In genomic region chr16:80580109-80580832, GRCh38 we compare ENCODE assay signal across 8 cellular contexts. TPM values are rescaled to one million over a fixed set of nuclear protein-coding genes. Genes with fewer than 3 reads are reported as not detected.
A peak's percentile ranks its signal among the peaks of the same experiment; 100 is the strongest.
DNase-seq lines count a peak whose midpoint lies in the region; ATAC-seq, FAIRE-seq and TF ChIP-seq lines count a peak whose summit lies in the region.

No MANE protein-coding gene starts in this region.

- no peak overlapping the region for H2BK5ac ChIP-seq in trophoblast cell (ENCODE audit: low read depth, low read length, poor library complexity)

- peak overlapping the region; percentile 57 for H3K27ac ChIP-seq in naive thymus-derived CD4-positive, alpha-beta T cell (ENCODE audit: low read depth, low read length)
- H3K27ac ChIP-seq in trophoblast cell (ENCODE audit: low read depth, low read length) (no peak overlapping the region), pancreas (no peak overlapping the region), HepG2 (ENCODE audit: extremely low read length, insufficient read depth, low read length) (no peak overlapping the region)

- H3K9ac ChIP-seq in trophoblast cell (ENCODE audit: low read length), result no peak overlapping the region
- no peak overlapping the region for H3K9ac ChIP-seq in HepG2 (ENCODE audit: insufficient read depth, low read depth, low read length)

- POLR2A ChIA-PET in naive thymus-derived CD4-positive, alpha-beta T cell (lab: Charles Lee), result interaction anchor here (0.6 to 2.2 kb wide), 10 partner anchors 11 to 890 kb away, joined by 3 to 20 read pairs (median 3); no protein-coding TSS in a partner anchor
- POLR2A ChIA-PET in HepG2 (lab: Yijun Ruan, JAX), result no interaction called here

- in situ Hi-C loops in HepG2 (cut with HindIII; ENCODE audit: extremely low pct_ligation_motif_present, low pct_unique_long_range_greater_than_20kb), result no loop called here

- H3K23ac ChIP-seq in trophoblast cell (ENCODE audit: low read length), result no peak overlapping the region

- H3K9me3 Mint-ChIP-seq in naive thymus-derived CD4-positive, alpha-beta T cell, result peaks cover 0 to 23% (median 2%) of the 10 kb centered on the region in 11 donors

- H3K36me3 Mint-ChIP-seq in naive thymus-derived CD4-positive, alpha-beta T cell, result peaks cover 0 to 38% (median 4%) of the 10 kb centered on the region in 5 donors

- no peak overlapping the region for H2BK12ac ChIP-seq in trophoblast cell (ENCODE audit: low read length)

- no peak overlapping the region for H3K4ac ChIP-seq in trophoblast cell (ENCODE audit: low read depth, low read length)

- no peak overlapping the region for H3K14ac ChIP-seq in trophoblast cell (ENCODE audit: low read length)

- no peaks in the 10 kb centered on the region for H3K79me1 ChIP-seq in trophoblast cell (ENCODE audit: low read length)

- DNase-seq in GM19238 (ENCODE audit: insufficient read length, low spot score) (peak; percentile 59), trophoblast cell (no peak), NCI-H524 treated with DMSO at 0.1 percent for 48 hours (lab: John Stamatoyannopoulos, UW) (no peak), pancreas (no peak), HepG2 (ENCODE audit: low spot score) (no peak)
- DNase-seq in activated CD8-positive, alpha-beta memory T cell treated with anti-CD3 and anti-CD28 coated beads, Interleukin-2, amount 50 U/mL, for 24 hours (ENCODE audit: extremely low read depth), result peak; percentile 39
- DNase-seq in naive thymus-derived CD4-positive, alpha-beta T cell, result peak; percentile 11 to 68 (median 59)

- H3K4me1 Mint-ChIP-seq in naive thymus-derived CD4-positive, alpha-beta T cell, result peaks cover 18 to 64% (median 40%) of the 10 kb centered on the region in 7 donors

- no peak overlapping the region for H4K91ac ChIP-seq in trophoblast cell (ENCODE audit: low read depth, low read length)

- no peak overlapping the region for H2AK5ac ChIP-seq in trophoblast cell (ENCODE audit: low read length)

- WGBS in trophoblast cell (ENCODE audit: extremely low coverage, insufficient coverage, insufficient read length), result no CpG with 5 or more reads among the region's 10 CpGs
- WGBS in pancreas, 2 donors, result 84 to 85% methylated on average over 10 of the region's 10 CpGs
- 35% methylated on average over 10 of the region's 10 CpGs for WGBS in HepG2 (ENCODE audit: low lambda C conversion rate)

- no peak overlapping the region for H2BK120ac ChIP-seq in trophoblast cell (ENCODE audit: insufficient read depth, low read length, poor library complexity)

- H4K12ac ChIP-seq in trophoblast cell (ENCODE audit: low read depth, low read length), result no peak overlapping the region

- H3K27me3 ChIP-seq in naive thymus-derived CD4-positive, alpha-beta T cell (ENCODE audit: control insufficient read depth in 2 of 2, insufficient read depth in 2 of 2, low read length in 2 of 2), result no peaks in the 10 kb centered on the region
- H3K27me3 ChIP-seq in trophoblast cell (ENCODE audit: insufficient read depth, low read length) (no peaks in the 10 kb centered on the region), pancreas (no peaks in the 10 kb centered on the region), HepG2 (ENCODE audit: control insufficient read depth in 1 of 2, insufficient read depth in 2 of 2, low read length in 2 of 2) (no peaks in the 10 kb centered on the region)

- H3K4me3 Mint-ChIP-seq in naive thymus-derived CD4-positive, alpha-beta T cell, result peak overlapping the region; percentile 4 to 83 (median 54)

- TF ChIP-seq RAD21 in HepG2 (CRISPR knock-in tag; IDR thresholded peaks at IDR 0.05), result no peak

- H3K27me3 Mint-ChIP-seq in naive thymus-derived CD4-positive, alpha-beta T cell, result peaks cover 0 to 1% (median 0%) of the 10 kb centered on the region in 5 donors

- H3K4me3 ChIP-seq in naive thymus-derived CD4-positive, alpha-beta T cell (ENCODE audit: low read length), result peak overlapping the region; percentile 29
- H3K4me3 ChIP-seq in trophoblast cell (ENCODE audit: low read depth, low read length) (no peak overlapping the region), pancreas (no peak overlapping the region), HepG2 (replicated peaks in 1 of 3; ENCODE audit: insufficient read depth in 1 of 3, low read depth in 2 of 3, low read length in 3 of 3) (no peak overlapping the region)

- no peaks in the 10 kb centered on the region for H3K79me2 ChIP-seq in trophoblast cell (ENCODE audit: control insufficient read depth, insufficient read depth, low read length, poor library complexity)
- no peaks in the 10 kb centered on the region for H3K79me2 ChIP-seq in HepG2 (ENCODE audit: insufficient read depth, low read length)

- intact Hi-C loops in naive thymus-derived CD4-positive, alpha-beta T cell (cut with micrococcal nuclease), result loop anchor here (1.0 to 10.0 kb wide), 11 partner anchors 11 to 1305 kb away; partner anchors contain the start of genes CENPN (in 2 of the 2), CMC2 (in 2 of the 2), DYNLRB2 (in 2 of the 2) and CDYL2 (in 1 of the 2)
- intact Hi-C loops in pancreas (cut with DNase I) (no loop called here), HepG2 (cut with micrococcal nuclease; ENCODE audit: unreplicated experiment) (no loop called here)

- H3K27ac Mint-ChIP-seq in naive thymus-derived CD4-positive, alpha-beta T cell, result peak overlapping the region; percentile 78 to 99 (median 93)

- TF ChIP-seq CTCF in pancreas (IDR thresholded peaks at IDR 0.05) (no peak), HepG2 (CRISPR knock-in tag; IDR thresholded peaks at IDR 0.05) (no peak)

- H3K18ac ChIP-seq in trophoblast cell (ENCODE audit: low read length), result no peak overlapping the region

- no peak overlapping the region for H3K4me2 ChIP-seq in trophoblast cell (ENCODE audit: low read length)
- no peak overlapping the region for H3K4me2 ChIP-seq in HepG2 (ENCODE audit: low read depth, low read length)

- H3K36me3 ChIP-seq in naive thymus-derived CD4-positive, alpha-beta T cell (ENCODE audit: control insufficient read depth in 2 of 3, insufficient read depth in 3 of 3, low read length in 3 of 3), result no peaks in the 10 kb centered on the region
- H3K36me3 ChIP-seq in trophoblast cell (ENCODE audit: control insufficient read depth in 1 of 2, insufficient read depth in 2 of 2, low read length in 2 of 2) (no peaks in the 10 kb centered on the region), pancreas (no peaks in the 10 kb centered on the region), HepG2 (replicated peaks in 1 of 2; ENCODE audit: control insufficient read depth in 1 of 2, insufficient read depth in 2 of 2, low read length in 2 of 2) (no peaks in the 10 kb centered on the region)

- ATAC-seq in HG03135 (IDR thresholded peaks at IDR 0.05; ENCODE audit: unreplicated experiment) (peak; percentile 87), pancreas (no peak), HepG2 (no peak)
- ATAC-seq in naive thymus-derived CD4-positive, alpha-beta T cell, result peak; percentile 91

- CTCF ChIA-PET in naive thymus-derived CD4-positive, alpha-beta T cell (lab: Charles Lee), result interaction anchor here (0.6 to 2.2 kb wide), 6 partner anchors 11 to 1160 kb away, joined by 3 to 11 read pairs (median 4); no protein-coding TSS in a partner anchor
- CTCF ChIA-PET in HepG2 (lab: Yijun Ruan, JAX; ENCODE audit: low intra/inter-chr PET ratio, low total read pairs), result no interaction called here

- H3K4me1 ChIP-seq in naive thymus-derived CD4-positive, alpha-beta T cell (ENCODE audit: control insufficient read depth in 2 of 2, insufficient read depth in 2 of 2, low read length in 2 of 2), result peaks cover 31 to 36% of the 10 kb centered on the region in 2 donors
- no peaks in the 10 kb centered on the region for H3K4me1 ChIP-seq in trophoblast cell (ENCODE audit: control insufficient read depth in 1 of 2, insufficient read depth in 2 of 2, low read length in 2 of 2)
- peaks cover 0 to 5% (median 2%) of the 10 kb centered on the region in 3 donors for H3K4me1 ChIP-seq in pancreas
- H3K4me1 ChIP-seq in HepG2 (ENCODE audit: insufficient read depth, low read length), result no peaks in the 10 kb centered on the region

- H2AFZ ChIP-seq in trophoblast cell (ENCODE audit: insufficient read depth, low read length, poor library complexity), result no peak overlapping the region
- H2AFZ ChIP-seq in HepG2 (ENCODE audit: low read length), result no peak overlapping the region

- H4K8ac ChIP-seq in trophoblast cell (ENCODE audit: low read depth, low read length), result no peak overlapping the region

- no peak for TF ChIP-seq EP300 in HepG2 (IDR thresholded peaks at IDR 0.05; ENCODE audit: low read depth in 2 of 2, low read length in 2 of 2)
- no peak for TF ChIP-seq EP300 in HepG2 (CRISPR knock-in tag; IDR thresholded peaks at IDR 0.05; ENCODE audit: borderline replicate concordance)

- no peak for TF ChIP-seq POLR2A in HepG2 (IDR thresholded peaks at IDR 0.05; ENCODE audit: insufficient read depth in 1 of 2, low read depth in 2 of 2, low read length in 2 of 2)

- H4K20me1 ChIP-seq in HepG2 (ENCODE audit: insufficient read depth, low read length), result no peaks in the 10 kb centered on the region

- FAIRE-seq in pancreas (lab: Jason Lieb, UNC) (no peak), HepG2 (lab: Jason Lieb, UNC) (no peak)

- no peaks in the 10 kb centered on the region for H3K9me3 ChIP-seq in naive thymus-derived CD4-positive, alpha-beta T cell (ENCODE audit: control insufficient read depth in 2 of 3, low read length in 3 of 3)
- H3K9me3 ChIP-seq in trophoblast cell (ENCODE audit: insufficient read depth, low read depth, low read length) (peaks cover 13% of the 10 kb centered on the region), pancreas (no peaks in the 10 kb centered on the region), HepG2 (ENCODE audit: low read length) (peaks cover 7% of the 10 kb centered on the region; the same call in 1 of the 2 replicates)

- BruUV-seq in HepG2 (replicated peaks; lab: Mats Ljungman, UMichigan), result no TSS peak

RNA-seq across cellular contexts. Expression of gene DYNLRB2, which starts 39.5 kb away (rescaled TPM):
- 1 to 10 TPM in 1 of 5 experiments, under 1 TPM in 1, not detected in 3; 0.92 to 1.2 TPM for total RNA-seq in naive thymus-derived CD4-positive, alpha-beta T cell
- not detected for polyA plus RNA-seq in naive thymus-derived CD4-positive, alpha-beta T cell
- polyA plus RNA-seq in trophoblast cell (2013), result 0.10 TPM in 1 of 2 replicates, not detected in the other
- total RNA-seq in pancreas (1 to 10 TPM in 1 of 6 donors, under 1 TPM in 3, not detected in 2; 0.35 to 2.0 (median 0.57) TPM), HepG2 (2016; rRNA removed; fragmentation: Illumina TruSeq; extraction: Trizol) (not detected in 2 replicates)
- polyA plus RNA-seq in pancreas (1 to 10 TPM; 1.4 to 5.5 TPM), HepG2 (2011; rRNA removed) (not detected in 2 replicates)
- total RNA-seq in HepG2 (2016; cell fraction: cytosol; rRNA removed; fragmentation: Illumina TruSeq; extraction: Trizol; ENCODE audit: low read depth), result not detected in 2 replicates
- not detected in 2 replicates for total RNA-seq in HepG2 (2016; cell fraction: insoluble cytoplasmic fraction; rRNA removed; fragmentation: Illumina TruSeq; extraction: Trizol)
- total RNA-seq in HepG2 (2016; cell fraction: membrane; rRNA removed; fragmentation: Illumina TruSeq; extraction: Trizol), result not detected in 2 replicates
- total RNA-seq in HepG2 (2016; cell fraction: nucleus; rRNA removed; fragmentation: Illumina TruSeq; extraction: Trizol), result not detected in 2 replicates
- polyA plus RNA-seq in HepG2 (2011; cell fraction: cytosol; rRNA removed), result not detected in 2 replicates
- polyA plus RNA-seq in HepG2 (2011; cell fraction: nucleus; rRNA removed), result not detected in 2 replicates
- not detected in 2 replicates for polyA plus RNA-seq in HepG2 (2012)
- polyA plus RNA-seq in HepG2 (2016; cell fraction: cytosol; fragmentation: Illumina TruSeq; extraction: Trizol; ENCODE audit: low read depth), result not detected in 2 replicates
- polyA plus RNA-seq in HepG2 (2016; cell fraction: insoluble cytoplasmic fraction; fragmentation: Illumina TruSeq; extraction: Trizol; ENCODE audit: low read depth), result not detected in 2 replicates
- not detected in 2 replicates for polyA plus RNA-seq in HepG2 (2016; cell fraction: membrane; fragmentation: Illumina TruSeq; extraction: Trizol; ENCODE audit: low read depth)
- polyA plus RNA-seq in HepG2 (2016; cell fraction: nucleus; fragmentation: Illumina TruSeq; extraction: Trizol; ENCODE audit: insufficient read depth, low read depth), result not detected in 2 replicates
- 0.65 TPM in 1 of 2 replicates, not detected in the other for polyA minus RNA-seq in HepG2 (2011; rRNA and poly(A)+ RNA removed; ENCODE audit: low replicate concordance)
- not detected in 2 replicates for polyA minus RNA-seq in HepG2 (2011; cell fraction: cytosol; rRNA and poly(A)+ RNA removed)
- not detected in 2 replicates for polyA minus RNA-seq in HepG2 (2011; cell fraction: nucleus; rRNA and poly(A)+ RNA removed)

Comparison
In these comparisons a context has a peak if more than half of its experiments do, and no peak if none do; other contexts are left out.
1. DNase-seq: peak in GM19238 (single experiment), activated CD8-positive, alpha-beta memory T cell treated with anti-CD3 and anti-CD28 coated beads, Interleukin-2, amount 50 U/mL, for 24 hours (single experiment) and naive thymus-derived CD4-positive, alpha-beta T cell (9 of 9); none in trophoblast cell (0 of 2), NCI-H524 treated with DMSO at 0.1 percent for 48 hours (single experiment), pancreas (0 of 6) and HepG2 (single experiment).
2. ATAC-seq: peak in HG03135 (single experiment) and naive thymus-derived CD4-positive, alpha-beta T cell (single experiment); none in pancreas (0 of 4) and HepG2 (single experiment).
3. intact Hi-C loops: an anchor here in naive thymus-derived CD4-positive, alpha-beta T cell (1.0 to 10.0 kb wide); none called in pancreas and HepG2.